In the genomic region with DNA sequence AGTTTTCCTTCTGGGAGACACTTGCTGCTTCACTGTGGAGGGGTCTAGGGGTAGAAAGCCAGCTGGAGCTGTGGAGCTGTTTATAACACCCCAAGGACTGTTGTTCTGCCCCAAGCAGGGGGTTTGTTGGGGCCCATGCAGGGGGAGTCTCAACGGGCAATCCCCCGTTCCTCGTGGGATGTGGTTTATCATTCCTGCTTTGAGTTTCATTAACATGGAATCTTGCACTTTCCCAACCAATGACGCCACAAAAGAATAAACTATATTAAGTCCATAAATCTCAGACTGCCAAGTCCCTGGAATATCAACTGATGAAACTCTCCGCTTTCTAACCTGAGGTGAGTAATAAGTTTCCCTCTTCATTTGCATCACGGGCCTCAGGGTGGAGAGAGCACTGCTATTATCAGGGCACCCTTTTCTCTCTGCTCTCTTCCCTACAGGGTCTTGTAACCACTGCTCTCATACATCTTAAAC, we compare ENCODE assay signal across 11 cellular contexts.
DNase-seq lines count a peak whose midpoint lies in the region; ATAC-seq and TF ChIP-seq lines count a peak whose summit lies in the region.
"Had no signal": no experiment of that assay in that cellular context is flagged by ENCODE, and none has a peak within 500 bp of the region (broad histone marks: within the 10 kb centered on the region; RNA-seq: fewer than 3 reads in every experiment).

No MANE protein-coding gene starts in this region.

- no peaks in the 10 kb centered on the region for H3K9me2 ChIP-seq in GM23338 (ENCODE audit: insufficient read depth)

- peaks cover 13% of the 10 kb centered on the region; the same call in 2 of the 3 replicates for H3K36me3 Mint-ChIP-seq in GM23338 (ENCODE audit: low read depth)

- no peaks in the 10 kb centered on the region for H3K36me3 ChIP-seq in ACC112 (ENCODE audit: insufficient read depth, low read length)
- H3K36me3 ChIP-seq in GM23338 (ENCODE audit: insufficient read depth): no peaks in the 10 kb centered on the region
- no peaks in the 10 kb centered on the region for H3K36me3 ChIP-seq in mucosa of rectum (ENCODE audit: control insufficient read depth in 2 of 2, insufficient read depth in 2 of 2, low read length in 2 of 2)

- H3K9me3 Mint-ChIP-seq in GM23338: peaks cover 21% of the 10 kb centered on the region

- no peak for DNase-seq in GM23338 (ENCODE audit: low spot score)
- DNase-seq in astrocyte of the cerebellum (ENCODE audit: low read depth): peak; percentile 36
- DNase-seq in HT-29 (ENCODE audit: low spot score): no peak
- no peak for DNase-seq in cerebellar cortex (ENCODE audit: low spot score)
- no peak for DNase-seq in NCI-H2227 (lab: John Stamatoyannopoulos, UW; ENCODE audit: unreplicated experiment)
- no peak for DNase-seq in KG1 (lab: John Stamatoyannopoulos, UW)
- DNase-seq: AML-193, Kasumi-1 had no signal

- H3K27ac ChIP-seq in ACC112 (ENCODE audit: low read depth, low read length): peak overlapping the region; percentile 92
- no peak overlapping the region for H3K27ac ChIP-seq in GM23338 (ENCODE audit: low read depth)
- peak overlapping the region in 1 of 2 donors; percentile 69 for H3K27ac ChIP-seq in mucosa of rectum (ENCODE audit: low read depth in 2 of 2, low read length in 2 of 2)
- H3K27ac ChIP-seq: parathyroid adenoma had no signal

- peak; percentile 72 for ATAC-seq in GM23338

- no peaks in the 10 kb centered on the region for H3K27me3 ChIP-seq in ACC112 (ENCODE audit: insufficient read depth, low read length)
- no peaks in the 10 kb centered on the region for H3K27me3 ChIP-seq in GM23338 (ENCODE audit: insufficient read depth)
- no peaks in the 10 kb centered on the region for H3K27me3 ChIP-seq in mucosa of rectum (ENCODE audit: control insufficient read depth in 2 of 2, insufficient read depth in 2 of 2, low read length in 2 of 2)

- no peaks in the 10 kb centered on the region for H3K79me2 ChIP-seq in ACC112 (ENCODE audit: control insufficient read depth, insufficient read depth, low read length, unreplicated experiment)
- no peaks in the 10 kb centered on the region for H3K79me2 ChIP-seq in GM23338 (replicated peaks; ENCODE audit: insufficient read depth)
- H3K79me2 ChIP-seq: parathyroid adenoma had no signal

- in situ Hi-C loops in astrocyte of the cerebellum (cut with HindIII; ENCODE audit: low sequenced_read_pairs): no loop called here

- H3K4me1 Mint-ChIP-seq in GM23338: peaks cover 22% of the 10 kb centered on the region

- no peaks in the 10 kb centered on the region for H3F3A ChIP-seq in GM23338 (replicated peaks; ENCODE audit: low read depth)

- H3K27me3 Mint-ChIP-seq in GM23338 (ENCODE audit: insufficient read depth, low read depth, poor library complexity): peaks cover 14% of the 10 kb centered on the region

- H3K9me3 ChIP-seq in mucosa of rectum (ENCODE audit: control insufficient read depth in 2 of 2, low read length in 2 of 2): no peaks in the 10 kb centered on the region

- H3K4me3 Mint-ChIP-seq in GM23338: no peak overlapping the region

- TF ChIP-seq CTCF in GM23338 (conservative IDR thresholded peaks at IDR 0.05; ENCODE audit: low read depth in 2 of 2) (no peak), astrocyte of the cerebellum (IDR thresholded peaks at IDR 0.05; ENCODE audit: low read depth, low read length, missing control alignments) (no peak)

- no peak overlapping the region for H3K27ac Mint-ChIP-seq in GM23338

- H3K4me3 ChIP-seq in ACC112 (ENCODE audit: low read depth, low read length) (peak overlapping the region; percentile 70), GM23338 (no peak overlapping the region), astrocyte of the cerebellum (ENCODE audit: low read depth, low read length) (no peak overlapping the region), mucosa of rectum (ENCODE audit: low read length in 2 of 2) (no peak overlapping the region)

- H2AFZ ChIP-seq in ACC112 (ENCODE audit: low read length, unreplicated experiment): peak overlapping the region; percentile 63
- peak overlapping the region; percentile 5; the same call in 1 of the 2 replicates for H2AFZ ChIP-seq in GM23338
- H2AFZ ChIP-seq: parathyroid adenoma had no signal

- H3K4me1 ChIP-seq in ACC112 (ENCODE audit: control insufficient read depth, insufficient read depth, low read length, unreplicated experiment) (peaks cover 4% of the 10 kb centered on the region), GM23338 (ENCODE audit: insufficient read depth) (peaks cover 25% of the 10 kb centered on the region), mucosa of rectum (ENCODE audit: control insufficient read depth in 2 of 2, insufficient read depth in 2 of 2, low read length in 2 of 2) (peaks cover 14% of the 10 kb centered on the region in 2 donors)
- H3K4me1 ChIP-seq: parathyroid adenoma had no signal

- H3K4me2 ChIP-seq in GM23338: peak overlapping the region; percentile 42; the same call in 1 of the 2 replicates

- H4K20me1 ChIP-seq in GM23338 (replicated peaks; ENCODE audit: insufficient read depth): no peaks in the 10 kb centered on the region

- H3K9ac ChIP-seq in mucosa of rectum (ENCODE audit: low read depth in 1 of 2, low read length in 2 of 2): peak overlapping the region; percentile 34 to 56
- H3K9ac ChIP-seq: parathyroid adenoma had no signal

TF ChIP-seq in GM23338, 12 proteins besides CTCF, POLR2A, EP300 and RAD21 (continues in another document):
- TF ChIP-seq, protein P1, sequence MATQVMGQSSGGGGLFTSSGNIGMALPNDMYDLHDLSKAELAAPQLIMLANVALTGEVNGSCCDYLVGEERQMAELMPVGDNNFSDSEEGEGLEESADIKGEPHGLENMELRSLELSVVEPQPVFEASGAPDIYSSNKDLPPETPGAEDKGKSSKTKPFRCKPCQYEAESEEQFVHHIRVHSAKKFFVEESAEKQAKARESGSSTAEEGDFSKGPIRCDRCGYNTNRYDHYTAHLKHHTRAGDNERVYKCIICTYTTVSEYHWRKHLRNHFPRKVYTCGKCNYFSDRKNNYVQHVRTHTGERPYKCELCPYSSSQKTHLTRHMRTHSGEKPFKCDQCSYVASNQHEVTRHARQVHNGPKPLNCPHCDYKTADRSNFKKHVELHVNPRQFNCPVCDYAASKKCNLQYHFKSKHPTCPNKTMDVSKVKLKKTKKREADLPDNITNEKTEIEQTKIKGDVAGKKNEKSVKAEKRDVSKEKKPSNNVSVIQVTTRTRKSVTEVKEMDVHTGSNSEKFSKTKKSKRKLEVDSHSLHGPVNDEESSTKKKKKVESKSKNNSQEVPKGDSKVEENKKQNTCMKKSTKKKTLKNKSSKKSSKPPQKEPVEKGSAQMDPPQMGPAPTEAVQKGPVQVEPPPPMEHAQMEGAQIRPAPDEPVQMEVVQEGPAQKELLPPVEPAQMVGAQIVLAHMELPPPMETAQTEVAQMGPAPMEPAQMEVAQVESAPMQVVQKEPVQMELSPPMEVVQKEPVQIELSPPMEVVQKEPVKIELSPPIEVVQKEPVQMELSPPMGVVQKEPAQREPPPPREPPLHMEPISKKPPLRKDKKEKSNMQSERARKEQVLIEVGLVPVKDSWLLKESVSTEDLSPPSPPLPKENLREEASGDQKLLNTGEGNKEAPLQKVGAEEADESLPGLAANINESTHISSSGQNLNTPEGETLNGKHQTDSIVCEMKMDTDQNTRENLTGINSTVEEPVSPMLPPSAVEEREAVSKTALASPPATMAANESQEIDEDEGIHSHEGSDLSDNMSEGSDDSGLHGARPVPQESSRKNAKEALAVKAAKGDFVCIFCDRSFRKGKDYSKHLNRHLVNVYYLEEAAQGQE (IDR thresholded peaks at IDR 0.05; ENCODE audit: unreplicated experiment): no peak
- no peak for TF ChIP-seq ZNF114 (CRISPR knock-in tag; IDR thresholded peaks at IDR 0.05)
